ENCODE assay signal across 13 cellular contexts in genomic region chr2:162308747-162309503, GRCh38. TPM values are rescaled to one million over a fixed set of nuclear protein-coding genes. Genes with fewer than 3 reads are reported as not detected.
DNase-seq lines count a peak whose midpoint lies in the region; ATAC-seq, FAIRE-seq and TF ChIP-seq lines count a peak whose summit lies in the region.
"Had no signal": no experiment of that assay in that cellular context is flagged by ENCODE, and none has a peak within 500 bp of the region (broad histone marks: within the 10 kb centered on the region; RNA-seq: fewer than 3 reads in every experiment).

No MANE protein-coding gene starts in this region.

- FAIRE-seq in GM12891 (lab: Jason Lieb, UNC) = no peak
- FAIRE-seq: D721Med had no signal

- no peak overlapping the region for H3K4me3 ChIP-seq in naive thymus-derived CD4-positive, alpha-beta T cell (ENCODE audit: low read length)

- H3K4me3 Mint-ChIP-seq in naive thymus-derived CD4-positive, alpha-beta T cell = no peak overlapping the region
- H3K4me3 Mint-ChIP-seq: dendritic cell treated with granulocyte-macrophage colony-stimulating factor and Interleukin-4, amounts not matched to agents 40 ng/mL and 50 ng/mL, for 4 days; WTC11 had no signal

- peak overlapping the region in 2 of 9 donors; percentile 24 to 28 for H3K27ac Mint-ChIP-seq in naive thymus-derived CD4-positive, alpha-beta T cell
- H3K27ac Mint-ChIP-seq: dendritic cell treated with granulocyte-macrophage colony-stimulating factor and Interleukin-4, amounts not matched to agents 40 ng/mL and 50 ng/mL, for 4 days; WTC11 had no signal

- CTCF ChIA-PET in naive thymus-derived CD4-positive, alpha-beta T cell (lab: Charles Lee) = no interaction called here

- intact Hi-C loops in naive thymus-derived CD4-positive, alpha-beta T cell (cut with micrococcal nuclease) = no loop called here
- intact Hi-C loops in posterior cingulate gyrus (cut with DNase I) = no loop called here

- peaks cover 0 to 5% (median 3%) of the 10 kb centered on the region in 3 experiments for H3K36me3 ChIP-seq in naive thymus-derived CD4-positive, alpha-beta T cell (ENCODE audit: control insufficient read depth in 2 of 3, insufficient read depth in 3 of 3, low read length in 3 of 3)

- no peak for DNase-seq in naive thymus-derived CD4-positive, alpha-beta T cell
- DNase-seq in posterior cingulate gyrus (no peak), GM12891 (ENCODE audit: insufficient read length, low spot score) (no peak)
- DNase-seq in activated CD4-positive, CD25-positive, alpha-beta regulatory T cell (lab: John Stamatoyannopoulos, UW) = no peak
- DNase-seq: activated naive CD4-positive, alpha-beta T cell; Right ventricle myocardium superior had no signal

- H3K27me3 ChIP-seq in naive thymus-derived CD4-positive, alpha-beta T cell (ENCODE audit: control insufficient read depth in 2 of 2, insufficient read depth in 2 of 2, low read length in 2 of 2) = no peaks in the 10 kb centered on the region

- no peaks in the 10 kb centered on the region for H3K9me3 ChIP-seq in naive thymus-derived CD4-positive, alpha-beta T cell (ENCODE audit: control insufficient read depth in 2 of 3, low read length in 3 of 3)

- H3K27ac ChIP-seq in naive thymus-derived CD4-positive, alpha-beta T cell (ENCODE audit: low read depth, low read length) = no peak overlapping the region

- H3K4me1 ChIP-seq in naive thymus-derived CD4-positive, alpha-beta T cell (ENCODE audit: control insufficient read depth in 2 of 2, insufficient read depth in 2 of 2, low read length in 2 of 2) = peaks cover 0 to 5% of the 10 kb centered on the region in 2 donors

- TF ChIP-seq POLR2A in GM12891 (IDR thresholded peaks at IDR 0.05; ENCODE audit: low read depth, low read length) = no peak

- POLR2A ChIA-PET in naive thymus-derived CD4-positive, alpha-beta T cell (lab: Charles Lee) = interaction anchor here (2.3 kb wide), 1 partner anchor 10 kb away, joined by 12 read pairs; the partner anchor contains the start of gene IFIH1

- peaks cover 7 to 50% (median 43%) of the 10 kb centered on the region in 7 donors for H3K4me1 Mint-ChIP-seq in naive thymus-derived CD4-positive, alpha-beta T cell

- H3K27me3 Mint-ChIP-seq in naive thymus-derived CD4-positive, alpha-beta T cell = no peaks in the 10 kb centered on the region
- H3K27me3 Mint-ChIP-seq: dendritic cell treated with granulocyte-macrophage colony-stimulating factor and Interleukin-4, amounts not matched to agents 40 ng/mL and 50 ng/mL, for 4 days had no signal

- no peaks in the 10 kb centered on the region for H3K9me3 Mint-ChIP-seq in naive thymus-derived CD4-positive, alpha-beta T cell
- H3K9me3 Mint-ChIP-seq: dendritic cell treated with granulocyte-macrophage colony-stimulating factor and Interleukin-4, amounts not matched to agents 40 ng/mL and 50 ng/mL, for 4 days had no signal

- H3K36me3 Mint-ChIP-seq in naive thymus-derived CD4-positive, alpha-beta T cell = peaks cover 5 to 38% (median 26%) of the 10 kb centered on the region in 5 donors
- H3K36me3 Mint-ChIP-seq: WTC11 had no signal

- ATAC-seq in GM18870 (IDR thresholded peaks at IDR 0.05; ENCODE audit: unreplicated experiment) (peak; percentile 63), GM21723 (IDR thresholded peaks at IDR 0.05; ENCODE audit: unreplicated experiment) (peak; percentile 50), HG03558 (IDR thresholded peaks at IDR 0.05; ENCODE audit: extremely low read depth, unreplicated experiment) (peak; percentile 71), GM21515 (IDR thresholded peaks at IDR 0.05; ENCODE audit: unreplicated experiment) (no peak)
- peak; percentile 27 for ATAC-seq in naive thymus-derived CD4-positive, alpha-beta T cell
- ATAC-seq: WTC11 had no signal

TF ChIP-seq in GM12891, 5 proteins besides CTCF, POLR2A, EP300 and RAD21:
- TF ChIP-seq SPI1 (IDR thresholded peaks at IDR 0.05; ENCODE audit: low read depth, low read length) (no peak), PAX5 (IDR thresholded peaks at IDR 0.05; ENCODE audit: insufficient read depth, low read length, severe bottlenecking) (no peak), POU2F2 (IDR thresholded peaks at IDR 0.05; ENCODE audit: low read depth, low read length) (no peak), POLR2AphosphoS5 (IDR thresholded peaks at IDR 0.05; ENCODE audit: low read depth, low read length) (no peak), TAF1 (IDR thresholded peaks at IDR 0.05; ENCODE audit: low read depth, low read length) (no peak)

RNA-seq across cellular contexts. Expression of gene IFIH1, which starts 9.6 kb away (rescaled TPM):
- 10 to 100 TPM; 20.6 to 77.9 (median 30.7) TPM for total RNA-seq in naive thymus-derived CD4-positive, alpha-beta T cell
- 10 to 100 TPM; 14.5 to 18.4 TPM for polyA plus RNA-seq in naive thymus-derived CD4-positive, alpha-beta T cell
- polyA plus RNA-seq in GM12891 (2012; ENCODE audit: low read depth, missing spikeins) = 25.3 TPM

RNA-seq across cellular contexts. Expression of gene GCA, which starts 35.0 kb away (rescaled TPM):
- 10 to 100 TPM; 10.9 to 56.3 (median 13.4) TPM for total RNA-seq in naive thymus-derived CD4-positive, alpha-beta T cell
- polyA plus RNA-seq in naive thymus-derived CD4-positive, alpha-beta T cell = 10 to 100 TPM; 17.7 to 17.9 TPM
- polyA plus RNA-seq in GM12891 (2012; ENCODE audit: low read depth, missing spikeins) = 23.4 TPM
